Comparison of ENCODE assay signal across 17 cellular contexts in genomic region chr2:118124293-118124891, GRCh38. TPM values are rescaled to one million over a fixed set of nuclear protein-coding genes. Genes with fewer than 3 reads are reported as not detected.
DNase-seq lines count a peak whose midpoint lies in the region; ATAC-seq, FAIRE-seq and TF ChIP-seq lines count a peak whose summit lies in the region.
"Had no signal": no experiment of that assay in that cellular context is flagged by ENCODE, and none has a peak within 500 bp of the region (broad histone marks: within the 10 kb centered on the region; RNA-seq: fewer than 3 reads in every experiment).

No MANE protein-coding gene starts in this region.

- H3K27me3 ChIP-seq in rectal smooth muscle tissue (ENCODE audit: control insufficient read depth, insufficient read depth, low read length) (no peaks in the 10 kb centered on the region), WERI-Rb-1 (ENCODE audit: insufficient read depth, low read depth, severe bottlenecking) (peaks cover 34% of the 10 kb centered on the region)
- H3K27me3 ChIP-seq: SJCRH30 had no signal

- H3K36me3 ChIP-seq in rectal smooth muscle tissue (ENCODE audit: control insufficient read depth, insufficient read depth, low read length) (no peaks in the 10 kb centered on the region), WERI-Rb-1 (no peaks in the 10 kb centered on the region)
- H3K36me3 ChIP-seq: SJCRH30 had no signal

- H3K27ac ChIP-seq in rectal smooth muscle tissue (ENCODE audit: low read depth, low read length) = peak overlapping the region; percentile 27
- no peak overlapping the region for H3K27ac ChIP-seq in WERI-Rb-1
- H3K27ac ChIP-seq: psoas muscle, SJCRH30 had no signal

- no peak for TF ChIP-seq CTCF in WERI-Rb-1 (IDR thresholded peaks at IDR 0.05; ENCODE audit: low read depth, low read length)

- no peak overlapping the region for H3K9ac ChIP-seq in rectal smooth muscle tissue (ENCODE audit: low read length)

- peaks cover 7% of the 10 kb centered on the region for H3K4me1 ChIP-seq in rectal smooth muscle tissue (ENCODE audit: control insufficient read depth, insufficient read depth, low read length)
- H3K4me1 ChIP-seq: psoas muscle, SJCRH30 had no signal

- no peaks in the 10 kb centered on the region for H3K9me3 ChIP-seq in WERI-Rb-1 (ENCODE audit: severe bottlenecking)
- H3K9me3 ChIP-seq: psoas muscle, SJCRH30 had no signal

- DNase-seq in GM19239 (ENCODE audit: insufficient read length, low spot score) (no peak), NOMO-1 (lab: John Stamatoyannopoulos, UW; ENCODE audit: unreplicated experiment in 2 of 2) (peak; percentile 61 to 66), dermis blood vessel endothelial cell (peak; percentile 12), WERI-Rb-1 (no peak), NCI-H1436 (lab: John Stamatoyannopoulos, UW) (no peak)
- DNase-seq in effector CD8-positive, alpha-beta T cell (lab: John Stamatoyannopoulos, UW) = no peak
- DNase-seq: activated gamma-delta T cell treated with Interleukin-2 at 50 U/mL for 16 hours; DMS79 treated with DMSO at 0.1 percent for 48 hours; effector CD4-positive, alpha-beta T cell; KG1; NCI-H2029 treated with DMSO at 0.1 percent for 48 hours; NCI-H748 treated with DMSO at 0.1 percent for 48 hours; psoas muscle; SJCRH30 had no signal

- H3K4me3 ChIP-seq in rectal smooth muscle tissue (ENCODE audit: low read length) = no peak overlapping the region
- H3K4me3 ChIP-seq in WERI-Rb-1 (ENCODE audit: low read depth, low read length) = no peak overlapping the region
- H3K4me3 ChIP-seq: psoas muscle, SJCRH30 had no signal

- no peak for ATAC-seq in HG03521 (IDR thresholded peaks at IDR 0.05; ENCODE audit: unreplicated experiment)

- peak; percentile 48 for FAIRE-seq in GM19239 (lab: Jason Lieb, UNC)
- FAIRE-seq: TTC549 had no signal

RNA-seq across cellular contexts. Expression of gene INSIG2, which starts 36.1 kb away (rescaled TPM):
- total RNA-seq in dermis blood vessel endothelial cell = 15.5 and 22.9 TPM in 2 replicates

Comparison
In these comparisons a context has a peak if more than half of its experiments do, and no peak if none do; other contexts are left out.
1. DNase-seq: peak in NOMO-1 (2 of 2) and dermis blood vessel endothelial cell (single experiment); none in GM19239 (single experiment), WERI-Rb-1 (single experiment), NCI-H1436 (single experiment) and effector CD8-positive, alpha-beta T cell (single experiment).